Comparison of ENCODE assay signal across 13 cellular contexts in the genomic region with DNA sequence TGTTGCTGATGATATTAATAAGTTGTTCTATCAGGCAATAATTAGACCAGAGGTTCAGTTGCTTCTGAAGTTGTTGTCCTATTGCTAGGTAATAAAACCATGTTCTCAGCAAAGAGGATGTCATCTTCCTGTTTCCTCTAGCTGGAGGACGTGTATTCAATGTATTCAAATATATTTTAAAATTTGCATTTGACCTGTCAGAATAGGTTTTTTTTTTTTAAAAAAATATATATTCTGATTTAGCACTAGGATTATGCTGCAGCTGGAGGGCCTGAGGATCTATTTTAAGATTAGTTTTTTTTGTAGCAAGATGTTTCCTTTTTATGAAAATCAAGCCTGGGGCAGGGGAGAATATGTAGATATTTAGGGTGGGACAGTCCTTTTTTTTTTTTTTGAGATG.
DNase-seq lines count a peak whose midpoint lies in the region; ATAC-seq, FAIRE-seq and TF ChIP-seq lines count a peak whose summit lies in the region.
"Had no signal": no experiment of that assay in that cellular context is flagged by ENCODE, and none has a peak within 500 bp of the region (broad histone marks: within the 10 kb centered on the region; RNA-seq: fewer than 3 reads in every experiment).

No MANE protein-coding gene starts in this region.

- no peaks in the 10 kb centered on the region for H4K20me1 ChIP-seq in endothelial cell of umbilical vein (replicated peaks; ENCODE audit: control insufficient read depth, extremely low read depth, insufficient read depth, low read length)

- intact Hi-C loops in left ventricle myocardium inferior (cut with micrococcal nuclease) = no loop called here
- intact Hi-C loops in right cardiac atrium (cut with DNase I) = no loop called here
- intact Hi-C loops in endothelial cell of umbilical vein (cut with micrococcal nuclease) = no loop called here

- H3K9me1 ChIP-seq in endothelial cell of umbilical vein (replicated peaks; ENCODE audit: control insufficient read depth, extremely low read depth, insufficient read depth, low read length) = no peaks in the 10 kb centered on the region

- CTCF ChIA-PET in endothelial cell of umbilical vein (lab: Charles Lee) = interaction anchor here (1.0 to 2.5 kb wide), 4 partner anchors 9 to 100 kb away, joined by 3 to 9 read pairs (median 6); no protein-coding TSS in a partner anchor

- H3K9me3 ChIP-seq in left ventricle myocardium inferior (replicated peaks) (no peaks in the 10 kb centered on the region), right cardiac atrium (ENCODE audit: control insufficient read depth, low read length) (no peaks in the 10 kb centered on the region), endothelial cell of umbilical vein (replicated peaks; ENCODE audit: control insufficient read depth, insufficient read depth, low read length) (no peaks in the 10 kb centered on the region)
- H3K9me3 ChIP-seq: SK-N-SH had no signal

- no peak overlapping the region for H2AFZ ChIP-seq in endothelial cell of umbilical vein (ENCODE audit: low read depth, low read length)

- no peak for ATAC-seq in right cardiac atrium

- POLR2A ChIA-PET in endothelial cell of umbilical vein (lab: Charles Lee) = interaction anchor here (0.6 kb wide), 1 partner anchor 17 kb away, joined by 3 read pairs; no protein-coding TSS in a partner anchor

- H3K4me1 ChIP-seq in left ventricle myocardium inferior (peaks cover 69% of the 10 kb centered on the region), right cardiac atrium (ENCODE audit: control insufficient read depth, insufficient read depth, low read length) (peaks cover 8% of the 10 kb centered on the region), endothelial cell of umbilical vein (ENCODE audit: control insufficient read depth, extremely low read depth, insufficient read depth, low read length) (peaks cover 66% of the 10 kb centered on the region)

- no peaks in the 10 kb centered on the region for H3K27me3 ChIP-seq in left ventricle myocardium inferior (ENCODE audit: low read depth)
- H3K27me3 ChIP-seq in right cardiac atrium (ENCODE audit: control insufficient read depth, insufficient read depth) = no peaks in the 10 kb centered on the region
- H3K27me3 ChIP-seq in endothelial cell of umbilical vein (ENCODE audit: control insufficient read depth in 2 of 2, insufficient read depth in 2 of 2, low read length in 2 of 2) = no peaks in the 10 kb centered on the region

- no peaks in the 10 kb centered on the region for H3K36me3 ChIP-seq in left ventricle myocardium inferior
- H3K36me3 ChIP-seq in endothelial cell of umbilical vein (ENCODE audit: control insufficient read depth in 2 of 2, extremely low read depth in 1 of 2, insufficient read depth in 2 of 2, low read length in 2 of 2) = no peaks in the 10 kb centered on the region

- TF ChIP-seq CTCF in left ventricle myocardium inferior (IDR thresholded peaks at IDR 0.05; ENCODE audit: borderline replicate concordance) = no peak
- no peak for TF ChIP-seq CTCF in endothelial cell of umbilical vein (IDR thresholded peaks at IDR 0.05; ENCODE audit: extremely low read depth in 1 of 2, insufficient read depth in 1 of 2, low read depth in 1 of 2, low read length in 2 of 2)

- peaks cover 6% of the 10 kb centered on the region for H3K79me2 ChIP-seq in endothelial cell of umbilical vein (ENCODE audit: control insufficient read depth, insufficient read depth, low read length)

- dilution Hi-C loops in endothelial cell of umbilical vein (cut with MboI; ENCODE audit: extremely low pct_ligation_motif_present, low sequenced_read_pairs) = no loop called here

- FAIRE-seq in endothelial cell of umbilical vein (lab: Jason Lieb, UNC) = no peak
- FAIRE-seq: H54 had no signal

- H3K27ac ChIP-seq in left ventricle myocardium inferior (replicated peaks) (peak overlapping the region; percentile 88), right cardiac atrium (ENCODE audit: low read length) (no peak overlapping the region), endothelial cell of umbilical vein (ENCODE audit: insufficient read depth, low read depth, low read length) (peak overlapping the region; percentile 15)

- TF ChIP-seq POLR2A in endothelial cell of umbilical vein (IDR thresholded peaks at IDR 0.05; ENCODE audit: low read depth, low read length) = no peak

- BruUV-seq in endothelial cell of umbilical vein (replicated peaks; lab: Mats Ljungman, UMichigan) = no TSS peak

- 56% methylated on average over 1 of the region's 1 CpG for WGBS in right cardiac atrium

- H3K9ac ChIP-seq in endothelial cell of umbilical vein (replicated peaks; ENCODE audit: extremely low read depth, insufficient read depth, low read length) = no peak overlapping the region
- H3K9ac ChIP-seq: SK-N-SH had no signal

- H3K4me2 ChIP-seq in endothelial cell of umbilical vein (ENCODE audit: insufficient read depth, low read length) = peak overlapping the region; percentile 26

- DNase-seq in left ventricle myocardium inferior = no peak
- DNase-seq in right cardiac atrium = no peak
- DNase-seq in NCI-H526 (lab: John Stamatoyannopoulos, UW) = peak; percentile 15 to 16
- no peak for DNase-seq in endothelial cell of umbilical vein (ENCODE audit: low read depth, low spot score)
- DNase-seq in kidney tubule cell (ENCODE audit: low spot score) = no peak
- DNase-seq in CD1c-positive myeloid dendritic cell (ENCODE audit: extremely low spot score) = no peak
- no peak for DNase-seq in stimulated activated naive CD4-positive, alpha-beta T cell treated with Interleukin-2 at 50 U/mL for 16 hours (lab: John Stamatoyannopoulos, UW)
- no peak for DNase-seq in NCI-H1092 treated with DMSO at 0.1 percent for 48 hours (lab: John Stamatoyannopoulos, UW)
- DNase-seq: 8988T, DMS53, NCI-H1436, SK-N-SH had no signal

- H3K4me3 ChIP-seq in left ventricle myocardium inferior (no peak overlapping the region), right cardiac atrium (ENCODE audit: low read length) (no peak overlapping the region), endothelial cell of umbilical vein (replicated peaks in 1 of 3; ENCODE audit: insufficient read depth in 1 of 3, low read depth in 1 of 3, low read length in 3 of 3) (no peak overlapping the region)

TF ChIP-seq in endothelial cell of umbilical vein, 7 proteins besides CTCF, POLR2A, EP300 and RAD21:
- TF ChIP-seq MYC (IDR thresholded peaks at IDR 0.05; ENCODE audit: low read depth, low read length) = no peak
- TF ChIP-seq, protein P1, sequence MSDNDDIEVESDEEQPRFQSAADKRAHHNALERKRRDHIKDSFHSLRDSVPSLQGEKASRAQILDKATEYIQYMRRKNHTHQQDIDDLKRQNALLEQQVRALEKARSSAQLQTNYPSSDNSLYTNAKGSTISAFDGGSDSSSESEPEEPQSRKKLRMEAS (IDR thresholded peaks at IDR 0.05; ENCODE audit: insufficient read depth, insufficient read length) = no peak
- no peak for TF ChIP-seq JUN (IDR thresholded peaks at IDR 0.05; ENCODE audit: borderline replicate concordance, insufficient read depth, insufficient read length, low read depth)
- no peak for TF ChIP-seq POLR2AphosphoS5 (IDR thresholded peaks at IDR 0.05; ENCODE audit: insufficient read depth, low read depth, low read length)

Comparison
In these comparisons a context has a peak if more than half of its experiments do, and no peak if none do; other contexts are left out.
1. DNase-seq: peak in NCI-H526 (2 of 2); none in left ventricle myocardium inferior (single experiment), right cardiac atrium (0 of 3), endothelial cell of umbilical vein (single experiment), kidney tubule cell (single experiment), CD1c-positive myeloid dendritic cell (single experiment), stimulated activated naive CD4-positive, alpha-beta T cell treated with Interleukin-2 at 50 U/mL for 16 hours (single experiment) and NCI-H1092 treated with DMSO at 0.1 percent for 48 hours (single experiment).